Comparison of ENCODE assay signal across 8 cellular contexts in the genomic region with DNA sequence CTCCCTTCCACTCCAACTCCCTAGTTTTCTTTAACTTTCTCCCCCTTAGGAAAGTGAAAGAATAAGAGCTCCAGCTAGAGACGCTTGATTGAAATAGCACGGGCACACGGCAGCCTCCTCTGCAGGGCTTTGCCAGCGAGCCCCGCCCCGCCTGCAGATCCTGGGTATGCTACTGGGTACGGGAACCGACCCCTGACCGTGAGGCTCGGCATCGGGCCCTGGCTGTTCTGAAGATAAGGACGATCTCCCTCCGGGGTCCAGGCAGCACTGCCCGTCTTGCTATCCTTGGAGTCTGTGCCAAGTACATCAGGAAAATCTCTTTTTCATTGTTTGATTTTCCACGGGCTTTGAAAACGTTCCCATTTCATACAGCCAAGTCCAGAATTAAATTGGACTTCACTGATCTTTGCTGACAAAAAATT.
DNase-seq lines count a peak whose midpoint lies in the region; ATAC-seq and TF ChIP-seq lines count a peak whose summit lies in the region.

No MANE protein-coding gene starts in this region.

- peak; percentile 83 to 95 for ATAC-seq in left cardiac atrium

- H3K27ac ChIP-seq in HUES6 (ENCODE audit: low read depth, low read length) (no peak overlapping the region), prostate gland (peak overlapping the region in 1 of 2 donors; percentile 19)

- under 1% methylated on average over 16 of the region's 16 CpGs for WGBS in prostate gland

- H3K9ac ChIP-seq in HUES6 (ENCODE audit: low read length) = no peak overlapping the region

- no peak for TF ChIP-seq POLR2A in prostate gland (IDR thresholded peaks at IDR 0.05)

- H3K36me3 ChIP-seq in BJ (ENCODE audit: control insufficient read depth, insufficient read depth, low read length) (no peaks in the 10 kb centered on the region), HUES6 (ENCODE audit: control insufficient read depth, insufficient read depth, low read length) (no peaks in the 10 kb centered on the region), prostate gland (no peaks in the 10 kb centered on the region)

- CTCF ChIA-PET in BJ (lab: Yijun Ruan, JAX) = interaction anchor here (0.7 to 6.9 kb wide), 34 partner anchors 11 to 452 kb away, joined by 3 to 92 read pairs (median 4); a partner anchor contains a TSS

- 0 out of 2 replicates have a peak, but pooled peaks cover 6% of the 10 kb centered on the region for H3K4me1 ChIP-seq in HUES6 (ENCODE audit: control insufficient read depth, insufficient read depth, low read length)
- no peaks in the 10 kb centered on the region for H3K4me1 ChIP-seq in prostate gland (replicated peaks)

- intact Hi-C loops in left cardiac atrium (cut with DNase I) (loop anchor here (2.0 to 10.0 kb wide), 4 partner anchors 96 to 413 kb away; no protein-coding TSS in a partner anchor), prostate gland (cut with DNase I) (loop anchor here (2.0 to 5.0 kb wide), 2 partner anchors 413 to 594 kb away; no protein-coding TSS in a partner anchor)

- H3K4me3 ChIP-seq in BJ (ENCODE audit: low read depth, low read length) = peak overlapping the region; percentile 22
- H3K4me3 ChIP-seq in HUES6 (ENCODE audit: low read depth, low read length) = peak overlapping the region; percentile 64
- H3K4me3 ChIP-seq in prostate gland = peak overlapping the region; percentile 22 to 24

- POLR2A ChIA-PET in BJ (lab: Charles Lee) = no interaction called here

- DNase-seq in BJ (ENCODE audit: low read depth) (no peak), RPMI7951 (ENCODE audit: low read depth) (peak; percentile 85), amniotic epithelial cell (ENCODE audit: low read depth) (peak; percentile 33), left cardiac atrium (peak; percentile 75), prostate gland (ENCODE audit: low spot score) (peak; percentile 30), NCI-H510A (lab: John Stamatoyannopoulos, UW) (no peak), SK-N-DZ (ENCODE audit: low spot score) (no peak)

- TF ChIP-seq CTCF in BJ (IDR thresholded peaks at IDR 0.05; ENCODE audit: insufficient read depth, low read depth, low read length) = 0 out of 2 replicates have a peak, but pooled peaks have one; percentile 16
- TF ChIP-seq CTCF in prostate gland (IDR thresholded peaks at IDR 0.05) = no peak

- H3K9me3 ChIP-seq in HUES6 (ENCODE audit: control insufficient read depth, insufficient read depth, low read depth, low read length) (no peaks in the 10 kb centered on the region), prostate gland (no peaks in the 10 kb centered on the region)

- H3K27me3 ChIP-seq in BJ (ENCODE audit: control insufficient read depth, insufficient read depth, low read length) (peaks cover 8% of the 10 kb centered on the region), HUES6 (ENCODE audit: control insufficient read depth, insufficient read depth, low read length) (peaks cover 71% of the 10 kb centered on the region), prostate gland (replicated peaks; ENCODE audit: insufficient read depth) (no peaks in the 10 kb centered on the region)

Comparison
In these comparisons a context has a peak if more than half of its experiments do, and no peak if none do; other contexts are left out.
1. DNase-seq: peak in RPMI7951 (single experiment), amniotic epithelial cell (single experiment), left cardiac atrium (single experiment) and prostate gland (single experiment); none in BJ (single experiment), NCI-H510A (single experiment) and SK-N-DZ (single experiment).
2. Peak in every context shown above with its lines, with median percentiles within 50 percentile points of each other: H3K4me3 ChIP-seq.